Comparison of ENCODE assay signal across 1 cellular context in the genomic region with DNA sequence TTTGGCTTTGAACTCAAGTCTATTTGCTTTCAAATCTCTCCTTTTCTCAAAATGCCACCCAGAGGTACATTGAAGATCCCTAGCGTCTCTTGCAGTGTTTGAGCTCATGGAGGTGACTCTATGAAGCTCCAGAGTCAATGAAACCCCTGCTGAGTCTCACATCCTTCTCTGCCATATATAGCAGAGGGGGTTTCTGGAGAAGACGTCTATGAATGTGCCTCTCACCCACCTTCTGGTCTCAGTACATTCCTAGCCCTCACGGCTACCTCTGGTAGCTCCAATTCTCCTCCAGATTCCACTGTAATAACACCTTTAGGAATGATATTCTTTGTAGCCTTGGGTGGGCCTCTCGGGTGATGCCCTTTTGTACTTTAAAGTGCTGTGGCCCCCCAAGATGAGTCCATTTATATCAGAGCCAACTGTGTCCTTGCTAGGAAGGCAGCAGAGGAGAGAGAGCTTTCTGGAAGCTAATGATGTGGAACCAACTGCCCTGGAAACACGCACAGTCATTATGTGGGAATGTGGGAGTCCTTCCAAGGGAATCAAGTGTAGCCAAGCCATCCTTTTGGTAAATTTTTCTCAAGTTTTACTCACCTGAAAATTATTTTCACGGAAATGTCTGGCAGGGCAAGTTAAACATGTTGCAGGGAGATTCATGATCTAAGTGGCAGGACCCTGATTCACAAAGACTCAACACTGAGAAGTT.
TF ChIP-seq lines count a peak whose summit lies in the region.

No MANE protein-coding gene starts in this region.

TF ChIP-seq in SK-N-SH, 30 proteins besides CTCF, POLR2A, EP300 and RAD21:
- TF ChIP-seq, protein P1, sequence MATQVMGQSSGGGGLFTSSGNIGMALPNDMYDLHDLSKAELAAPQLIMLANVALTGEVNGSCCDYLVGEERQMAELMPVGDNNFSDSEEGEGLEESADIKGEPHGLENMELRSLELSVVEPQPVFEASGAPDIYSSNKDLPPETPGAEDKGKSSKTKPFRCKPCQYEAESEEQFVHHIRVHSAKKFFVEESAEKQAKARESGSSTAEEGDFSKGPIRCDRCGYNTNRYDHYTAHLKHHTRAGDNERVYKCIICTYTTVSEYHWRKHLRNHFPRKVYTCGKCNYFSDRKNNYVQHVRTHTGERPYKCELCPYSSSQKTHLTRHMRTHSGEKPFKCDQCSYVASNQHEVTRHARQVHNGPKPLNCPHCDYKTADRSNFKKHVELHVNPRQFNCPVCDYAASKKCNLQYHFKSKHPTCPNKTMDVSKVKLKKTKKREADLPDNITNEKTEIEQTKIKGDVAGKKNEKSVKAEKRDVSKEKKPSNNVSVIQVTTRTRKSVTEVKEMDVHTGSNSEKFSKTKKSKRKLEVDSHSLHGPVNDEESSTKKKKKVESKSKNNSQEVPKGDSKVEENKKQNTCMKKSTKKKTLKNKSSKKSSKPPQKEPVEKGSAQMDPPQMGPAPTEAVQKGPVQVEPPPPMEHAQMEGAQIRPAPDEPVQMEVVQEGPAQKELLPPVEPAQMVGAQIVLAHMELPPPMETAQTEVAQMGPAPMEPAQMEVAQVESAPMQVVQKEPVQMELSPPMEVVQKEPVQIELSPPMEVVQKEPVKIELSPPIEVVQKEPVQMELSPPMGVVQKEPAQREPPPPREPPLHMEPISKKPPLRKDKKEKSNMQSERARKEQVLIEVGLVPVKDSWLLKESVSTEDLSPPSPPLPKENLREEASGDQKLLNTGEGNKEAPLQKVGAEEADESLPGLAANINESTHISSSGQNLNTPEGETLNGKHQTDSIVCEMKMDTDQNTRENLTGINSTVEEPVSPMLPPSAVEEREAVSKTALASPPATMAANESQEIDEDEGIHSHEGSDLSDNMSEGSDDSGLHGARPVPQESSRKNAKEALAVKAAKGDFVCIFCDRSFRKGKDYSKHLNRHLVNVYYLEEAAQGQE (IDR thresholded peaks at IDR 0.05; ENCODE audit: low read depth, low read length): no peak
- TF ChIP-seq YY1 (IDR thresholded peaks at IDR 0.05; ENCODE audit: low read depth) (no peak), MXI1 (IDR thresholded peaks at IDR 0.05; ENCODE audit: low read depth, low read length) (no peak), RCOR1 (IDR thresholded peaks at IDR 0.05; ENCODE audit: low read length) (no peak)
- TF ChIP-seq, protein P2, sequence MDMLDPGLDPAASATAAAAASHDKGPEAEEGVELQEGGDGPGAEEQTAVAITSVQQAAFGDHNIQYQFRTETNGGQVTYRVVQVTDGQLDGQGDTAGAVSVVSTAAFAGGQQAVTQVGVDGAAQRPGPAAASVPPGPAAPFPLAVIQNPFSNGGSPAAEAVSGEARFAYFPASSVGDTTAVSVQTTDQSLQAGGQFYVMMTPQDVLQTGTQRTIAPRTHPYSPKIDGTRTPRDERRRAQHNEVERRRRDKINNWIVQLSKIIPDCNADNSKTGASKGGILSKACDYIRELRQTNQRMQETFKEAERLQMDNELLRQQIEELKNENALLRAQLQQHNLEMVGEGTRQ (IDR thresholded peaks at IDR 0.05; ENCODE audit: borderline replicate concordance, low read depth, low read length): no peak
TF ChIP-seq in SK-N-SH: peak in this region for 0.
